In genomic region chr9:128322342-128323191, GRCh38 we compare ENCODE assay signal across 9 cellular contexts. TPM values are rescaled to one million over a fixed set of nuclear protein-coding genes. Genes with fewer than 3 reads are reported as not detected.
DNase-seq lines count a peak whose midpoint lies in the region; ATAC-seq, FAIRE-seq and TF ChIP-seq lines count a peak whose summit lies in the region.
"Had no signal": no experiment of that assay in that cellular context is flagged by ENCODE, and none has a peak within 500 bp of the region (broad histone marks: within the 10 kb centered on the region; RNA-seq: fewer than 3 reads in every experiment).

COQ4 (plus strand) TSS chr9:128322839; CDS start chr9:128322859, 20 bp downstream.
TRUB2 (minus strand) TSS chr9:128322447; CDS start chr9:128322408, 39 bp downstream.

- no peaks in the 10 kb centered on the region for H3K9me3 ChIP-seq in kidney (ENCODE audit: control insufficient read depth in 1 of 2, low read length in 2 of 2)

- intact Hi-C loops in kidney (cut with DNase I), result no loop called here

- TF ChIP-seq POLR2A in GM19193 (IDR thresholded peaks at IDR 0.05; ENCODE audit: extremely low read depth, insufficient read depth, insufficient read length), result peak; percentile 84

- TF ChIP-seq CTCF in kidney (IDR thresholded peaks at IDR 0.05; ENCODE audit: borderline replicate concordance, extremely low read depth, insufficient read depth), result peak; percentile 8

- H3K4me3 ChIP-seq in kidney (ENCODE audit: low read length in 2 of 2), result peak within 1 kb of the TSS; percentile 89 to 100

- DNase-seq in AML-193 (lab: John Stamatoyannopoulos, UW), result peak; percentile 89 to 92
- DNase-seq in NCI-H510A (lab: John Stamatoyannopoulos, UW), result peak; percentile 93
- DNase-seq in activated CD4-positive, alpha-beta T cell treated with anti-CD3 and anti-CD28 coated beads for 1 hour, result peak; percentile 87
- DNase-seq in cerebellar nuclear complex (lab: John Stamatoyannopoulos, UW), result peak; percentile 31 to 66
- DNase-seq in kidney, result peak; percentile 97
- peak; percentile 86 to 87 for DNase-seq in stimulated activated CD4-positive, alpha-beta T cell treated with anti-CD3 and anti-CD28 coated beads, Interleukin-15, amount 100 ng/mL, for 1 hour (ENCODE audit: low read depth in 1 of 2, low spot score in 1 of 2)

- peaks cover 11 to 18% of the 10 kb centered on the region in 2 donors for H3K4me1 ChIP-seq in kidney (ENCODE audit: control insufficient read depth in 1 of 2, insufficient read depth in 1 of 2, low read depth in 1 of 2, low read length in 2 of 2)

- no peak for FAIRE-seq in kidney (lab: Jason Lieb, UNC)
- FAIRE-seq: TTC549 had no signal

- peak within 1 kb of the TSS; percentile 96 to 97 for H3K27ac ChIP-seq in kidney (ENCODE audit: low read depth in 2 of 2, low read length in 2 of 2)

- ATAC-seq in HG03432 (IDR thresholded peaks at IDR 0.05; ENCODE audit: unreplicated experiment), result peak; percentile 83

- peak within 1 kb of the TSS; percentile 93 to 94 for H3K9ac ChIP-seq in kidney (ENCODE audit: low read length in 2 of 2)

- H3K36me3 ChIP-seq in kidney (ENCODE audit: control insufficient read depth in 1 of 2, insufficient read depth in 2 of 2, low read length in 2 of 2), result peaks cover 15 to 19% of the 10 kb centered on the region in 2 donors

RNA-seq across cellular contexts. Expression of gene COQ4, which starts in this region (rescaled TPM):
- total RNA-seq in kidney, result 59.7 TPM
- polyA plus RNA-seq in kidney (ENCODE audit: insufficient read depth, low read depth, low replicate concordance), result 111 TPM

RNA-seq across cellular contexts. Expression of gene TRUB2, which starts in this region (rescaled TPM):
- 22.4 TPM for total RNA-seq in kidney
- 40.8 TPM for polyA plus RNA-seq in kidney (ENCODE audit: insufficient read depth, low read depth, low replicate concordance)

Comparison
In these comparisons a context has a peak if more than half of its experiments do, and no peak if none do; other contexts are left out.
1. Peak in every context shown above with its lines: DNase-seq, ATAC-seq, H3K4me3 ChIP-seq and H3K27ac ChIP-seq.